Comparison of ENCODE assay signal across 1 cellular context in the genomic region with DNA sequence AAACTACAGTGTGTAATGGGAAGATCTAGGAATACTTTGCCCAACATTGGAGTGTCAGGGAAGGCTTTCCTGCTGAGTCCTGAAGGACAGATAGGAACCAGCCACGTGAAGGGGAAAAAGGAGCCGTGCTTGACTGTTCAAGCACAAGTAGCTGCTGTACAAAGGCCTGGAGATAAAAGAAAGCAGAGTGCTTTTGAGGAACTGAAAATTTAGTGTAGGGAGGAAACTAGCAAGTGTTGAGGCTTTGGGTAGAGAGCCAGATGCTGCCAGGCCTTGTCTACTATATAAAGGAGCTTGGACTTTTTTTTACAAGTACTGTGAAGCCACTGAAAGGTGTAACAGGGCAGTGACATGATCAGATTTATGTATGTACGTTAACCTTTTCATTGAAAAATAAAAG.
TF ChIP-seq lines count a peak whose summit lies in the region.

No MANE protein-coding gene starts in this region.

TF ChIP-seq in HepG2, 621 proteins besides CTCF, POLR2A, EP300 and RAD21:
- TF ChIP-seq ZBTB39 (CRISPR knock-in tag; IDR thresholded peaks at IDR 0.05) (no peak), FLYWCH1 (CRISPR knock-in tag; IDR thresholded peaks at IDR 0.05) (no peak), ELF4 (CRISPR knock-in tag; IDR thresholded peaks at IDR 0.05; ENCODE audit: borderline replicate concordance) (no peak), POGZ (CRISPR knock-in tag; IDR thresholded peaks at IDR 0.05) (no peak), ZFP37 (CRISPR knock-in tag; IDR thresholded peaks at IDR 0.05; ENCODE audit: borderline replicate concordance) (no peak), ZNF792 (CRISPR knock-in tag; IDR thresholded peaks at IDR 0.05) (no peak), RFX1 (IDR thresholded peaks at IDR 0.05) (no peak), ZNF547 (CRISPR knock-in tag; IDR thresholded peaks at IDR 0.05) (no peak), HOXA5 (CRISPR knock-in tag; IDR thresholded peaks at IDR 0.05) (no peak)
- TF ChIP-seq, protein P1, sequence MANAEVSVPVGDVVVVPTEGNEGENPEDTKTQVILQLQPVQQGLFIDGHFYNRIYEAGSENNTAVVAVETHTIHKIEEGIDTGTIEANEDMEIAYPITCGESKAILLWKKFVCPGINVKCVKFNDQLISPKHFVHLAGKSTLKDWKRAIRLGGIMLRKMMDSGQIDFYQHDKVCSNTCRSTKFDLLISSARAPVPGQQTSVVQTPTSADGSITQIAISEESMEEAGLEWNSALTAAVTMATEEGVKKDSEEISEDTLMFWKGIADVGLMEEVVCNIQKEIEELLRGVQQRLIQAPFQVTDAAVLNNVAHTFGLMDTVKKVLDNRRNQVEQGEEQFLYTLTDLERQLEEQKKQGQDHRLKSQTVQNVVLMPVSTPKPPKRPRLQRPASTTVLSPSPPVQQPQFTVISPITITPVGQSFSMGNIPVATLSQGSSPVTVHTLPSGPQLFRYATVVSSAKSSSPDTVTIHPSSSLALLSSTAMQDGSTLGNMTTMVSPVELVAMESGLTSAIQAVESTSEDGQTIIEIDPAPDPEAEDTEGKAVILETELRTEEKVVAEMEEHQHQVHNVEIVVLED (CRISPR knock-in tag; IDR thresholded peaks at IDR 0.05; ENCODE audit: borderline replicate concordance), result no peak
- TF ChIP-seq, protein P2, sequence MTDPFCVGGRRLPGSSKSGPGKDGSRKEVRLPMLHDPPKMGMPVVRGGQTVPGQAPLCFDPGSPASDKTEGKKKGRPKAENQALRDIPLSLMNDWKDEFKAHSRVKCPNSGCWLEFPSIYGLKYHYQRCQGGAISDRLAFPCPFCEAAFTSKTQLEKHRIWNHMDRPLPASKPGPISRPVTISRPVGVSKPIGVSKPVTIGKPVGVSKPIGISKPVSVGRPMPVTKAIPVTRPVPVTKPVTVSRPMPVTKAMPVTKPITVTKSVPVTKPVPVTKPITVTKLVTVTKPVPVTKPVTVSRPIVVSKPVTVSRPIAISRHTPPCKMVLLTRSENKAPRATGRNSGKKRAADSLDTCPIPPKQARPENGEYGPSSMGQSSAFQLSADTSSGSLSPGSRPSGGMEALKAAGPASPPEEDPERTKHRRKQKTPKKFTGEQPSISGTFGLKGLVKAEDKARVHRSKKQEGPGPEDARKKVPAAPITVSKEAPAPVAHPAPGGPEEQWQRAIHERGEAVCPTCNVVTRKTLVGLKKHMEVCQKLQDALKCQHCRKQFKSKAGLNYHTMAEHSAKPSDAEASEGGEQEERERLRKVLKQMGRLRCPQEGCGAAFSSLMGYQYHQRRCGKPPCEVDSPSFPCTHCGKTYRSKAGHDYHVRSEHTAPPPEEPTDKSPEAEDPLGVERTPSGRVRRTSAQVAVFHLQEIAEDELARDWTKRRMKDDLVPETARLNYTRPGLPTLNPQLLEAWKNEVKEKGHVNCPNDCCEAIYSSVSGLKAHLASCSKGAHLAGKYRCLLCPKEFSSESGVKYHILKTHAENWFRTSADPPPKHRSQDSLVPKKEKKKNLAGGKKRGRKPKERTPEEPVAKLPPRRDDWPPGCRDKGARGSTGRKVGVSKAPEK (CRISPR knock-in tag; IDR thresholded peaks at IDR 0.05; ENCODE audit: borderline replicate concordance), result no peak
- TF ChIP-seq, protein P3, sequence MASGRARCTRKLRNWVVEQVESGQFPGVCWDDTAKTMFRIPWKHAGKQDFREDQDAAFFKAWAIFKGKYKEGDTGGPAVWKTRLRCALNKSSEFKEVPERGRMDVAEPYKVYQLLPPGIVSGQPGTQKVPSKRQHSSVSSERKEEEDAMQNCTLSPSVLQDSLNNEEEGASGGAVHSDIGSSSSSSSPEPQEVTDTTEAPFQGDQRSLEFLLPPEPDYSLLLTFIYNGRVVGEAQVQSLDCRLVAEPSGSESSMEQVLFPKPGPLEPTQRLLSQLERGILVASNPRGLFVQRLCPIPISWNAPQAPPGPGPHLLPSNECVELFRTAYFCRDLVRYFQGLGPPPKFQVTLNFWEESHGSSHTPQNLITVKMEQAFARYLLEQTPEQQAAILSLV (CRISPR knock-in tag; IDR thresholded peaks at IDR 0.05; ENCODE audit: borderline replicate concordance), result no peak
- TF ChIP-seq, protein P4, sequence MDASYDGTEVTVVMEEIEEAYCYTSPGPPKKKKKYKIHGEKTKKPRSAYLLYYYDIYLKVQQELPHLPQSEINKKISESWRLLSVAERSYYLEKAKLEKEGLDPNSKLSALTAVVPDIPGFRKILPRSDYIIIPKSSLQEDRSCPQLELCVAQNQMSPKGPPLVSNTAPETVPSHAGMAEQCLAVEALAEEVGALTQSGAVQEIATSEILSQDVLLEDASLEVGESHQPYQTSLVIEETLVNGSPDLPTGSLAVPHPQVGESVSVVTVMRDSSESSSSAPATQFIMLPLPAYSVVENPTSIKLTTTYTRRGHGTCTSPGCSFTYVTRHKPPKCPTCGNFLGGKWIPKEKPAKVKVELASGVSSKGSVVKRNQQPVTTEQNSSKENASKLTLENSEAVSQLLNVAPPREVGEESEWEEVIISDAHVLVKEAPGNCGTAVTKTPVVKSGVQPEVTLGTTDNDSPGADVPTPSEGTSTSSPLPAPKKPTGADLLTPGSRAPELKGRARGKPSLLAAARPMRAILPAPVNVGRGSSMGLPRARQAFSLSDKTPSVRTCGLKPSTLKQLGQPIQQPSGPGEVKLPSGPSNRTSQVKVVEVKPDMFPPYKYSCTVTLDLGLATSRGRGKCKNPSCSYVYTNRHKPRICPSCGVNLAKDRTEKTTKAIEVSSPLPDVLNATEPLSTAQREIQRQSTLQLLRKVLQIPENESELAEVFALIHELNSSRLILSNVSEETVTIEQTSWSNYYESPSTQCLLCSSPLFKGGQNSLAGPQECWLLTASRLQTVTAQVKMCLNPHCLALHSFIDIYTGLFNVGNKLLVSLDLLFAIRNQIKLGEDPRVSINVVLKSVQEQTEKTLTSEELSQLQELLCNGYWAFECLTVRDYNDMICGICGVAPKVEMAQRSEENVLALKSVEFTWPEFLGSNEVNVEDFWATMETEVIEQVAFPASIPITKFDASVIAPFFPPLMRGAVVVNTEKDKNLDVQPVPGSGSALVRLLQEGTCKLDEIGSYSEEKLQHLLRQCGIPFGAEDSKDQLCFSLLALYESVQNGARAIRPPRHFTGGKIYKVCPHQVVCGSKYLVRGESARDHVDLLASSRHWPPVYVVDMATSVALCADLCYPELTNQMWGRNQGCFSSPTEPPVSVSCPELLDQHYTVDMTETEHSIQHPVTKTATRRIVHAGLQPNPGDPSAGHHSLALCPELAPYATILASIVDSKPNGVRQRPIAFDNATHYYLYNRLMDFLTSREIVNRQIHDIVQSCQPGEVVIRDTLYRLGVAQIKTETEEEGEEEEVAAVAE (CRISPR knock-in tag; IDR thresholded peaks at IDR 0.05; ENCODE audit: borderline replicate concordance), result no peak
